In genomic region chr22:26894766-26895485, GRCh38 we compare ENCODE assay signal across 9 cellular contexts.
A peak's percentile ranks its signal among the peaks of the same experiment; 100 is the strongest.
DNase-seq lines count a peak whose midpoint lies in the region; ATAC-seq, FAIRE-seq and TF ChIP-seq lines count a peak whose summit lies in the region.
"Had no signal": no experiment of that assay in that cellular context is flagged by ENCODE, and none has a peak within 500 bp of the region (broad histone marks: within the 10 kb centered on the region; RNA-seq: fewer than 3 reads in every experiment).

No MANE protein-coding gene starts in this region.

- H3K36me3 ChIP-seq in keratinocyte (ENCODE audit: control insufficient read depth in 2 of 2, extremely low read depth in 1 of 2, insufficient read depth in 2 of 2, low read length in 2 of 2) (no peaks in the 10 kb centered on the region), upper lobe of right lung (no peaks in the 10 kb centered on the region)

- intact Hi-C loops in activated naive CD4-positive, alpha-beta T cell treated with anti-CD3 and anti-CD28 coated beads for 36 hours (cut with micrococcal nuclease), result no loop called here
- intact Hi-C loops in upper lobe of right lung (cut with DNase I), result no loop called here

- peaks cover 0 to 4% of the 10 kb centered on the region in 2 donors for H3K9me3 Mint-ChIP-seq in activated naive CD4-positive, alpha-beta T cell treated with anti-CD3 and anti-CD28 coated beads, Interleukin-2, amount 50 U/mL, for 72 hours
- H3K9me3 Mint-ChIP-seq in activated naive CD4-positive, alpha-beta T cell treated with anti-CD3 and anti-CD28 coated beads for 36 hours, result no peaks in the 10 kb centered on the region
- peaks cover 4% of the 10 kb centered on the region for H3K9me3 Mint-ChIP-seq in activated T-helper 17 cell treated with anti-CD3 and anti-CD28 coated beads, Interleukin-2, amount 50 U/mL, for 72 hours
- no peaks in the 10 kb centered on the region for H3K9me3 Mint-ChIP-seq in glutamatergic neuron (ENCODE audit: unreplicated experiment)

- no peaks in the 10 kb centered on the region for H3K9me1 ChIP-seq in keratinocyte (ENCODE audit: control insufficient read depth, extremely low read depth, insufficient read depth, low read length)

- H3K27ac ChIP-seq in keratinocyte (ENCODE audit: control insufficient read depth, insufficient read depth, low read length) (peak overlapping the region; percentile 19), upper lobe of right lung (peak overlapping the region; percentile 31)

- DNase-seq in activated naive CD4-positive, alpha-beta T cell treated with anti-CD3 and anti-CD28 coated beads, Interleukin-2, amount 50 U/mL, for 72 hours (ENCODE audit: low spot score in 2 of 2), result no peak
- no peak for DNase-seq in activated naive CD4-positive, alpha-beta T cell treated with anti-CD3 and anti-CD28 coated beads for 36 hours
- DNase-seq in keratinocyte (ENCODE audit: low read depth, low spot score), result no peak
- no peak for DNase-seq in upper lobe of right lung
- DNase-seq in nucleus accumbens (lab: John Stamatoyannopoulos, UW), result no peak
- DNase-seq in RPMI8226, result no peak
- DNase-seq in glutamatergic neuron, result no peak

- no peaks in the 10 kb centered on the region for H3K79me2 ChIP-seq in keratinocyte (ENCODE audit: control insufficient read depth, insufficient read depth, low read length)

- dilution Hi-C loops in keratinocyte (cut with MboI; ENCODE audit: extremely low pct_ligation_motif_present, low sequenced_read_pairs), result no loop called here

- peaks cover 7% of the 10 kb centered on the region for H3K4me1 Mint-ChIP-seq in activated naive CD4-positive, alpha-beta T cell treated with anti-CD3 and anti-CD28 coated beads for 36 hours (ENCODE audit: low read depth)
- H3K4me1 Mint-ChIP-seq in activated T-helper 17 cell treated with anti-CD3 and anti-CD28 coated beads, Interleukin-2, amount 50 U/mL, for 72 hours, result peaks cover 8% of the 10 kb centered on the region
- no peaks in the 10 kb centered on the region for H3K4me1 Mint-ChIP-seq in glutamatergic neuron (ENCODE audit: low read depth, unreplicated experiment)

- peak overlapping the region; percentile 38 for H3K9ac ChIP-seq in keratinocyte (ENCODE audit: control insufficient read depth, extremely low read depth, insufficient read depth, low read length)

- peaks cover 31% of the 10 kb centered on the region for H3K27me3 Mint-ChIP-seq in activated naive CD4-positive, alpha-beta T cell treated with anti-CD3 and anti-CD28 coated beads for 36 hours (ENCODE audit: low read depth)
- H3K27me3 Mint-ChIP-seq in activated T-helper 17 cell treated with anti-CD3 and anti-CD28 coated beads, Interleukin-2, amount 50 U/mL, for 72 hours, result peaks cover 48% of the 10 kb centered on the region
- H3K27me3 Mint-ChIP-seq in glutamatergic neuron (ENCODE audit: unreplicated experiment), result peaks cover 6% of the 10 kb centered on the region

- CTCF ChIA-PET in activated naive CD4-positive, alpha-beta T cell treated with anti-CD3 and anti-CD28 coated beads for 36 hours (lab: Charles Lee), result no interaction called here

- H3K27ac Mint-ChIP-seq in activated naive CD4-positive, alpha-beta T cell treated with anti-CD3 and anti-CD28 coated beads, Interleukin-2, amount 50 U/mL, for 72 hours, result no peak overlapping the region
- H3K27ac Mint-ChIP-seq in activated naive CD4-positive, alpha-beta T cell treated with anti-CD3 and anti-CD28 coated beads for 36 hours, result no peak overlapping the region
- peak overlapping the region; percentile 19 for H3K27ac Mint-ChIP-seq in activated T-helper 17 cell treated with anti-CD3 and anti-CD28 coated beads, Interleukin-2, amount 50 U/mL, for 72 hours
- no peak overlapping the region for H3K27ac Mint-ChIP-seq in glutamatergic neuron (ENCODE audit: unreplicated experiment)

- H3K27me3 ChIP-seq in keratinocyte (ENCODE audit: control insufficient read depth, extremely low read depth, insufficient read depth, low read length) (peaks cover 4% of the 10 kb centered on the region), upper lobe of right lung (peaks cover 7% of the 10 kb centered on the region)

- H2AFZ ChIP-seq in keratinocyte (ENCODE audit: control insufficient read depth, low read length), result peak overlapping the region; percentile 8

- ATAC-seq in activated naive CD4-positive, alpha-beta T cell treated with anti-CD3 and anti-CD28 coated beads, Interleukin-2, amount 50 U/mL, for 72 hours, result peak; percentile 75 to 98
- ATAC-seq in activated T-helper 17 cell treated with anti-CD3 and anti-CD28 coated beads, Interleukin-2, amount 50 U/mL, for 72 hours (replicated peaks), result peak; percentile 90
- peak; percentile 59 for ATAC-seq in upper lobe of right lung

- H3K4me3 Mint-ChIP-seq in activated naive CD4-positive, alpha-beta T cell treated with anti-CD3 and anti-CD28 coated beads for 36 hours, result no peak overlapping the region
- no peak overlapping the region for H3K4me3 Mint-ChIP-seq in activated T-helper 17 cell treated with anti-CD3 and anti-CD28 coated beads, Interleukin-2, amount 50 U/mL, for 72 hours
- H3K4me3 Mint-ChIP-seq in glutamatergic neuron (ENCODE audit: unreplicated experiment), result no peak overlapping the region

- H3K4me1 ChIP-seq in keratinocyte (ENCODE audit: control insufficient read depth, extremely low read depth, insufficient read depth, low read length) (peaks cover 9% of the 10 kb centered on the region), upper lobe of right lung (no peaks in the 10 kb centered on the region)

- H3K9me3 ChIP-seq in keratinocyte (ENCODE audit: control insufficient read depth, low read depth, low read length) (no peaks in the 10 kb centered on the region), upper lobe of right lung (no peaks in the 10 kb centered on the region)

- no peak overlapping the region for H3K4me3 ChIP-seq in keratinocyte (ENCODE audit: control insufficient read depth in 2 of 3, extremely low read depth in 1 of 3, insufficient read depth in 2 of 3, low read depth in 1 of 3, low read length in 3 of 3)
- no peak overlapping the region for H3K4me3 ChIP-seq in upper lobe of right lung

- FAIRE-seq in keratinocyte (lab: Jason Lieb, UNC), result peak; percentile 68
- FAIRE-seq: G401.6 had no signal

- no peak for TF ChIP-seq CTCF in keratinocyte (optimal IDR thresholded peaks at IDR 0.05 in 1 of 3, IDR thresholded peaks at IDR 0.05 in 1 of 3, conservative IDR thresholded peaks at IDR 0.05 in 1 of 3; ENCODE audit: extremely low read depth in 1 of 3, insufficient read depth in 2 of 3, low read length in 3 of 3)
- no peak for TF ChIP-seq CTCF in upper lobe of right lung (IDR thresholded peaks at IDR 0.05)
- no peak for TF ChIP-seq CTCF in glutamatergic neuron (IDR thresholded peaks at IDR 0.05; ENCODE audit: partially characterized antibody, unreplicated experiment)

- H3K36me3 Mint-ChIP-seq in activated naive CD4-positive, alpha-beta T cell treated with anti-CD3 and anti-CD28 coated beads, Interleukin-2, amount 50 U/mL, for 72 hours, result peaks cover 0 to 7% of the 10 kb centered on the region in 2 donors
- peaks cover 1% of the 10 kb centered on the region for H3K36me3 Mint-ChIP-seq in activated naive CD4-positive, alpha-beta T cell treated with anti-CD3 and anti-CD28 coated beads for 36 hours (ENCODE audit: low read depth)
- H3K36me3 Mint-ChIP-seq in activated T-helper 17 cell treated with anti-CD3 and anti-CD28 coated beads, Interleukin-2, amount 50 U/mL, for 72 hours (ENCODE audit: low read depth), result no peaks in the 10 kb centered on the region
- no peaks in the 10 kb centered on the region for H3K36me3 Mint-ChIP-seq in glutamatergic neuron (ENCODE audit: unreplicated experiment)

- H4K20me1 ChIP-seq in keratinocyte (ENCODE audit: control insufficient read depth, extremely low read depth, insufficient read depth, low read length), result no peaks in the 10 kb centered on the region

- H3K4me2 ChIP-seq in keratinocyte (ENCODE audit: control insufficient read depth, extremely low read depth, insufficient read depth, low read depth, low read length), result peak overlapping the region; percentile 52
